Comparison of ENCODE assay signal across 29 cellular contexts in genomic region chr12:60419986-60420385, GRCh38.
"Had no signal": no experiment of that assay in that cellular context is flagged by ENCODE, and none has a peak within 500 bp of the region (broad histone marks: within the 10 kb centered on the region; RNA-seq: fewer than 3 reads in every experiment).

No MANE protein-coding gene starts in this region.

- H3K4me1 ChIP-seq: stomach, suprapubic skin, testis, thyroid gland, tibial artery, tibial nerve, transverse colon, upper lobe of left lung, upper lobe of right lung, uterus, vagina had no signal

- H3K4me3 Mint-ChIP-seq: stimulated activated effector memory CD8-positive, alpha-beta T cell treated with anti-CD3 and anti-CD28 coated beads, Interleukin-12 subunit alpha, Interleukin-12 subunit beta, amount 100 ng/mL, for 72 hours; stimulated activated memory B cell treated with anti-CD40 and anti-IgM and Interleukin-4, amounts not matched to agents 10 μg/mL and 1 μg/mL and 100 μg/mL, for 72 hours; stimulated activated naive B cell treated with anti-CD40 and anti-IgM and Interleukin-4, amounts not matched to agents 10 μg/mL and 1 μg/mL and 100 μg/mL, for 72 hours; stimulated activated naive CD8-positive, alpha-beta T cell treated with anti-CD3 and anti-CD28 coated beads, Interleukin-15, amount 100 ng/mL, for 72 hours; stimulated activated naive CD8-positive, alpha-beta T cell treated with anti-CD3 and anti-CD28 coated beads, Interleukin-15, Interleukin-2, amounts not matched to agents 100 ng/mL and 50 ng/mL, for 24 hours; type B pancreatic cell had no signal

- H3K9me3 ChIP-seq: testis, thoracic aorta, thyroid gland, upper lobe of right lung, uterus, vagina had no signal

- H3K27me3 ChIP-seq: stomach, suprapubic skin, testis, thyroid gland, tibial artery, tibial nerve, transverse colon, upper lobe of left lung, upper lobe of right lung, uterus, vagina had no signal

- H3K4me3 ChIP-seq: stomach, suprapubic skin, testis, thoracic aorta, thyroid gland, tibial artery, tibial nerve, transverse colon, upper lobe of left lung, upper lobe of right lung, uterus, vagina had no signal

- H3K4me1 Mint-ChIP-seq: stimulated activated effector memory CD8-positive, alpha-beta T cell treated with anti-CD3 and anti-CD28 coated beads, Interleukin-12 subunit alpha, Interleukin-12 subunit beta, amount 100 ng/mL, for 72 hours; stimulated activated memory B cell treated with anti-CD40 and anti-IgM and Interleukin-4, amounts not matched to agents 10 μg/mL and 1 μg/mL and 100 μg/mL, for 72 hours; stimulated activated naive B cell treated with anti-CD40 and anti-IgM and Interleukin-4, amounts not matched to agents 10 μg/mL and 1 μg/mL and 100 μg/mL, for 72 hours; stimulated activated naive CD8-positive, alpha-beta T cell treated with anti-CD3 and anti-CD28 coated beads, Interleukin-15, amount 100 ng/mL, for 72 hours had no signal

- H3K36me3 Mint-ChIP-seq: stimulated activated effector memory CD8-positive, alpha-beta T cell treated with anti-CD3 and anti-CD28 coated beads, Interleukin-12 subunit alpha, Interleukin-12 subunit beta, amount 100 ng/mL, for 72 hours; stimulated activated memory B cell treated with anti-CD40 and anti-IgM and Interleukin-4, amounts not matched to agents 10 μg/mL and 1 μg/mL and 100 μg/mL, for 72 hours; stimulated activated naive B cell treated with anti-CD40 and anti-IgM and Interleukin-4, amounts not matched to agents 10 μg/mL and 1 μg/mL and 100 μg/mL, for 72 hours; type B pancreatic cell had no signal

- H3K36me3 ChIP-seq: stomach, suprapubic skin, thoracic aorta, thyroid gland, tibial artery, tibial nerve, transverse colon, upper lobe of left lung, upper lobe of right lung, uterus, vagina had no signal

- FAIRE-seq: urothelium cell line had no signal

- DNase-seq: stimulated activated CD4-positive, alpha-beta T cell treated with anti-CD3 and anti-CD28 coated beads, Interleukin-2, amount 100 ng/mL, for 48 hours; stimulated activated CD4-positive, alpha-beta T cell treated with anti-CD3 and anti-CD28 coated beads, Interleukin-4, amount 100 ng/mL, for 1 hour; stimulated activated CD4-positive, alpha-beta T cell treated with anti-CD3 and anti-CD28 coated beads, Interleukin-4, amount 100 ng/mL, for 24 hours; stimulated activated CD4-positive, alpha-beta T cell treated with anti-CD3 and anti-CD28 coated beads, Interleukin-4, amount 100 ng/mL, for 4 hours; stimulated activated CD8-positive, alpha-beta memory T cell treated with anti-CD3 and anti-CD28 coated beads, Interleukin-4, amount 100 ng/mL, for 48 hours; stimulated activated naive B cell treated with anti-CD40 and anti-IgM and Interleukin-4, amounts not matched to agents 10 μg/mL and 1 μg/mL and 100 μg/mL, for 72 hours; stimulated activated naive CD4-positive, alpha-beta T cell; stimulated activated naive CD4-positive, alpha-beta T cell treated with Interleukin-2 at 50 U/mL for 16 hours; stimulated activated naive CD8-positive, alpha-beta T cell treated with anti-CD3 and anti-CD28 coated beads, Interleukin-15, amount 100 ng/mL, for 72 hours; stimulated activated naive CD8-positive, alpha-beta T cell treated with anti-CD3 and anti-CD28 coated beads, Interleukin-15, Interleukin-2, amounts not matched to agents 100 U/mL and 50 U/mL, for 24 hours; stomach; substantia nigra; testis; thyroid gland; tibial artery; transverse colon; trophoblast cell; upper lobe of left lung; upper lobe of right lung; uterus had no signal

- H3K27ac Mint-ChIP-seq: stimulated activated effector memory CD8-positive, alpha-beta T cell treated with anti-CD3 and anti-CD28 coated beads, Interleukin-12 subunit alpha, Interleukin-12 subunit beta, amount 100 ng/mL, for 72 hours; stimulated activated memory B cell treated with anti-CD40 and anti-IgM and Interleukin-4, amounts not matched to agents 10 μg/mL and 1 μg/mL and 100 μg/mL, for 72 hours; stimulated activated naive B cell treated with anti-CD40 and anti-IgM and Interleukin-4, amounts not matched to agents 10 μg/mL and 1 μg/mL and 100 μg/mL, for 72 hours; stimulated activated naive CD8-positive, alpha-beta T cell treated with anti-CD3 and anti-CD28 coated beads, Interleukin-15, amount 100 ng/mL, for 72 hours; stimulated activated naive CD8-positive, alpha-beta T cell treated with anti-CD3 and anti-CD28 coated beads, Interleukin-15, Interleukin-2, amounts not matched to agents 100 ng/mL and 50 ng/mL, for 24 hours; type B pancreatic cell had no signal

- ATAC-seq: stimulated activated effector memory CD8-positive, alpha-beta T cell treated with anti-CD3 and anti-CD28 coated beads, Interleukin-12 subunit alpha, Interleukin-12 subunit beta, amount 100 ng/mL, for 72 hours; stimulated activated memory B cell treated with anti-CD40 and anti-IgM and Interleukin-4, amounts not matched to agents 10 μg/mL and 1 μg/mL and 100 μg/mL, for 72 hours; stimulated activated naive B cell treated with anti-CD40 and anti-IgM and Interleukin-4, amounts not matched to agents 10 μg/mL and 1 μg/mL and 100 μg/mL, for 72 hours; stimulated activated naive CD8-positive, alpha-beta T cell treated with anti-CD3 and anti-CD28 coated beads, Interleukin-15, amount 100 ng/mL, for 72 hours; stimulated activated naive CD8-positive, alpha-beta T cell treated with anti-CD3 and anti-CD28 coated beads, Interleukin-15, Interleukin-2, amounts not matched to agents 100 U/mL and 50 U/mL, for 24 hours; upper lobe of right lung had no signal

- H3K27me3 Mint-ChIP-seq: stimulated activated memory B cell treated with anti-CD40 and anti-IgM and Interleukin-4, amounts not matched to agents 10 μg/mL and 1 μg/mL and 100 μg/mL, for 72 hours; stimulated activated naive B cell treated with anti-CD40 and anti-IgM and Interleukin-4, amounts not matched to agents 10 μg/mL and 1 μg/mL and 100 μg/mL, for 72 hours; stimulated activated naive CD8-positive, alpha-beta T cell treated with anti-CD3 and anti-CD28 coated beads, Interleukin-15, amount 100 ng/mL, for 72 hours; stimulated activated naive CD8-positive, alpha-beta T cell treated with anti-CD3 and anti-CD28 coated beads, Interleukin-15, Interleukin-2, amounts not matched to agents 100 ng/mL and 50 ng/mL, for 24 hours; type B pancreatic cell had no signal

- H3K27ac ChIP-seq: stomach, suprapubic skin, testis, thoracic aorta, thyroid gland, tibial artery, tibial nerve, transverse colon, upper lobe of left lung, upper lobe of right lung, uterus, vagina had no signal
